16 cellular contexts compared by ENCODE assay signal in the genomic region with DNA sequence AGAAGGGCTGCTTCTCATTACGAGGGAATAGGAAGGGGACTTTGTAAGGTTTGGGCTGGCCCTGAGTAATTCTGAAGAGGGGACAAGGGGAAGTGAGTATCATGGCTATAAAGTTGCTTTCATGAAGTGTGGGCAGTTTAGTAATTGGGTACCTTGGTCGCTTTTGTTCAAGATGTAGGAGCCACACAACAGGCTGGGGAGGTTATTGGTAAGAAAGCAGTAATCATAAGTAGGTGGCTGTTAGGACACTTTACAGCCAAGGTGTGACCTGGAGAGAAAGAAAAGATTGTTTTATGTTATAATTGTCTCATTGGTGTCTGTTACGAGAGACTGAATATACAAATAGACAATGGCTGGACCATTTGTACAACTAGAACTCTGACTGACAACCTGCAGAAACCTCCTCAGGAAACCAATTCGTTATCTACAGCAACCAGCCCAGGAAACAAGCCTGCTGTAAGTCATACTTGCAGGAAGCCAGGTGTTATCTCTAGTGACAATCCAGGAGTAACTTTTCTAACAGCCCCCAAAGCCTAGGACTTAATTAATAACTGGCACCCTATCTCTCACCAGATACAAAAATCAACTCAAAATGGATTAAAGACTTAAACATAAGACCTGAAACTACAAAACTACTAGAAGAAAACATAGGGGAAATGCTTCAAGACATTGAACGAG. TPM values are rescaled to one million over a fixed set of nuclear protein-coding genes. Genes with fewer than 3 reads are reported as not detected.
DNase-seq lines count a peak whose midpoint lies in the region; ATAC-seq and TF ChIP-seq lines count a peak whose summit lies in the region.
"Had no signal": no experiment of that assay in that cellular context is flagged by ENCODE, and none has a peak within 500 bp of the region (broad histone marks: within the 10 kb centered on the region; RNA-seq: fewer than 3 reads in every experiment).

No MANE protein-coding gene starts in this region.

- H3K4me3 Mint-ChIP-seq in activated B cell treated with CpG ODN at 0.5 μM for 24 hours (peak overlapping the region; percentile 40), memory B cell (peak overlapping the region; percentile 71)
- H3K4me3 Mint-ChIP-seq: nephron progenitor cell had no signal

- H3K4me3 ChIP-seq in KMS-11 (IDR thresholded peaks at IDR 0.05; ENCODE audit: insufficient read depth, low read depth, low read length) = no peak overlapping the region
- H3K4me3 ChIP-seq: body of pancreas, tibial nerve had no signal

- peak overlapping the region; percentile 8; the same call in 1 of the 2 replicates for H2AFZ ChIP-seq in KMS-11 (ENCODE audit: low read depth)

- H4K20me1 ChIP-seq in KMS-11 (ENCODE audit: insufficient read depth) = no peaks in the 10 kb centered on the region

- peak overlapping the region; percentile 45 for H3K4me2 ChIP-seq in KMS-11

- H3K27me3 ChIP-seq in KMS-11 (ENCODE audit: insufficient read depth, low read depth) = no peaks in the 10 kb centered on the region
- H3K27me3 ChIP-seq: body of pancreas, tibial nerve had no signal

- H3K79me2 ChIP-seq in KMS-11 (ENCODE audit: insufficient read depth, low read depth) = no peaks in the 10 kb centered on the region

- intact Hi-C loops in activated B cell treated with CpG ODN at 0.5 μM for 24 hours (cut with micrococcal nuclease) = loop anchor here (1.0 to 5.0 kb wide), 3 partner anchors 9 to 503 kb away; partner anchors contain the start of genes MYO1G and NUDCD3
- intact Hi-C loops in sciatic nerve (cut with DNase I) = no loop called here

- H3K27ac Mint-ChIP-seq in activated B cell treated with CpG ODN at 0.5 μM for 24 hours (peak overlapping the region; percentile 80), memory B cell (peak overlapping the region; percentile 48)

- H3K9me3 Mint-ChIP-seq in activated B cell treated with CpG ODN at 0.5 μM for 24 hours = no peaks in the 10 kb centered on the region
- no peaks in the 10 kb centered on the region for H3K9me3 Mint-ChIP-seq in memory B cell
- H3K9me3 Mint-ChIP-seq: nephron progenitor cell had no signal

- H3K36me3 Mint-ChIP-seq in activated B cell treated with CpG ODN at 0.5 μM for 24 hours (ENCODE audit: low read depth) (peaks cover 4% of the 10 kb centered on the region), memory B cell (no peaks in the 10 kb centered on the region)

- H3K27me3 Mint-ChIP-seq in activated B cell treated with CpG ODN at 0.5 μM for 24 hours = no peaks in the 10 kb centered on the region
- H3K27me3 Mint-ChIP-seq in memory B cell = no peaks in the 10 kb centered on the region

- H3K27ac ChIP-seq in KMS-11 = peak overlapping the region; percentile 65
- H3K27ac ChIP-seq: body of pancreas, tibial nerve had no signal

- peaks cover 61% of the 10 kb centered on the region for H3K4me1 ChIP-seq in KMS-11 (ENCODE audit: low read depth, poor library complexity, severe bottlenecking)

- no peak for TF ChIP-seq CTCF in KMS-11 (conservative IDR thresholded peaks at IDR 0.05; ENCODE audit: low read depth, low read length)
- no peak for TF ChIP-seq CTCF in activated B cell treated with CpG ODN at 0.5 μM for 24 hours (IDR thresholded peaks at IDR 0.05)

- ATAC-seq in activated B cell treated with CpG ODN at 0.5 μM for 24 hours (ENCODE audit: low read depth) (no peak), memory B cell (ENCODE audit: low read depth) (no peak), HG03045 (IDR thresholded peaks at IDR 0.05; ENCODE audit: unreplicated experiment) (no peak), sciatic nerve (no peak)
- ATAC-seq: body of pancreas, left cardiac atrium had no signal

- POLR2A ChIA-PET in activated B cell treated with CpG ODN at 0.5 μM for 24 hours (lab: Charles Lee) = interaction anchor here (1.3 to 9.7 kb wide), 3 partner anchors 13 to 117 kb away, joined by 5 to 325 read pairs (median 14); partner anchors contain the start of genes MYO1G and TBRG4

- no peaks in the 10 kb centered on the region for H3K36me3 ChIP-seq in KMS-11 (ENCODE audit: insufficient read depth)
- H3K36me3 ChIP-seq: tibial nerve had no signal

- H3K9ac ChIP-seq in KMS-11 = peak overlapping the region; percentile 8; the same call in 1 of the 2 replicates

- peaks cover 38% of the 10 kb centered on the region for H3K4me1 Mint-ChIP-seq in activated B cell treated with CpG ODN at 0.5 μM for 24 hours
- peaks cover 28% of the 10 kb centered on the region for H3K4me1 Mint-ChIP-seq in memory B cell

- DNase-seq in NCI-H2029 treated with DMSO at 0.1 percent for 48 hours (lab: John Stamatoyannopoulos, UW) = peak; percentile 10
- no peak for DNase-seq in NCI-H2029 (lab: John Stamatoyannopoulos, UW)
- DNase-seq in activated B cell treated with CpG ODN at 0.5 μM for 24 hours = no peak
- DNase-seq in memory B cell (ENCODE audit: low spot score in 2 of 2) = no peak
- no peak for DNase-seq in sciatic nerve (ENCODE audit: low spot score)
- no peak for DNase-seq in mesenteric fat pad (ENCODE audit: low spot score)
- DNase-seq: 8988T, body of pancreas, DMS 273 treated with DMSO at 0.1 percent for 48 hours, glutamatergic neuron, left cardiac atrium, NCI-H2081 treated with DMSO at 0.1 percent for 48 hours, nephron progenitor cell had no signal

- CTCF ChIA-PET in activated B cell treated with CpG ODN at 0.5 μM for 24 hours (lab: Charles Lee) = interaction anchor here (1.3 kb wide), 1 partner anchor 22 kb away, joined by 4 read pairs; no protein-coding TSS in a partner anchor

RNA-seq across cellular contexts. Expression of gene CCM2, which starts 5.0 kb away (rescaled TPM):
- total RNA-seq in activated B cell treated with CpG ODN at 0.5 μM for 24 hours (83.8 and 89.0 TPM in 2 replicates), sciatic nerve (42.9 TPM), mesenteric fat pad (53.2 TPM)

RNA-seq across cellular contexts. Expression of gene MYO1G, which starts 16.2 kb away (rescaled TPM):
- 143 and 154 TPM in 2 replicates for total RNA-seq in activated B cell treated with CpG ODN at 0.5 μM for 24 hours
- 8.8 TPM for total RNA-seq in sciatic nerve
- 8.7 TPM for total RNA-seq in mesenteric fat pad

Comparison
In these comparisons a context has a peak if more than half of its experiments do, and no peak if none do; other contexts are left out.
1. RNA of gene MYO1G, which starts 16.2 kb away (total RNA-seq): 143 to 154 TPM in activated B cell treated with CpG ODN at 0.5 μM for 24 hours; 8.8 TPM in sciatic nerve (single experiment) and 8.7 TPM in mesenteric fat pad (single experiment); every median in the first group is over 10 times any median in the second.